Comparison of ENCODE assay signal across 1 cellular context in genomic region chr14:99426796-99427346, GRCh38.
TF ChIP-seq lines count a peak whose summit lies in the region.

No MANE protein-coding gene starts in this region.

TF ChIP-seq in IMR-90, 13 proteins besides CTCF, POLR2A, EP300 and RAD21 (continued from another document):
- TF ChIP-seq CEBPB (IDR thresholded peaks at IDR 0.05; ENCODE audit: low read depth, low read length) (peak; percentile 53), USF2 (IDR thresholded peaks at IDR 0.05; ENCODE audit: low read depth, low read length) (no peak), SMC3 (IDR thresholded peaks at IDR 0.05; ENCODE audit: low read depth, low read length) (no peak)
